ENCODE assay signal across 7 cellular contexts in the genomic region with DNA sequence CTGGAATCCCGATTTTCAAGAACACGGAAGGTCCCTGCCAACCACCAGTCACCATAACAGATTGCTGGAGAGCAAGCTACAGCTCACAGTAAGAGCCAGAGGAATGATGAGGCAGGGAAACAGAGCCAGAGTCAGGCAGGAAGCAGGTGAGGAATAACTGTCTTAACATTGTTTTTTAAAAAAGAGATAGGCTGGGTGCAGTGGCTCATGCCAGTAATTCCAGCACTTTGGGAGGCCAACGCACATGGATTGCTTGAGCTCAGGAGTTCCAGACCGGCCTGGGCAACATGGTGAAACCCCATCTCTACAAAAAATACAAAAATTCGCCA. TPM values are rescaled to one million over a fixed set of nuclear protein-coding genes. Genes with fewer than 3 reads are reported as not detected.
DNase-seq lines count a peak whose midpoint lies in the region; ATAC-seq and TF ChIP-seq lines count a peak whose summit lies in the region.
"Had no signal": no experiment of that assay in that cellular context is flagged by ENCODE, and none has a peak within 500 bp of the region (broad histone marks: within the 10 kb centered on the region; RNA-seq: fewer than 3 reads in every experiment).

No MANE protein-coding gene starts in this region.

- no peak for DNase-seq in left ventricle myocardium inferior
- DNase-seq in left ventricle myocardium superior: no peak
- no peak for DNase-seq in upper lobe of left lung
- DNase-seq in NOMO-1 treated with DMSO at 0.1 percent for 48 hours (lab: John Stamatoyannopoulos, UW; ENCODE audit: unreplicated experiment): no peak
- DNase-seq: NK-92 treated with Interleukin-12 subunit alpha and Interleukin-12 subunit beta, amount 100 ng/mL, for 24 hours had no signal

- no peaks in the 10 kb centered on the region for H3K27me3 ChIP-seq in left ventricle myocardium inferior (ENCODE audit: low read depth)
- no peaks in the 10 kb centered on the region for H3K27me3 ChIP-seq in gastroesophageal sphincter
- no peaks in the 10 kb centered on the region for H3K27me3 ChIP-seq in upper lobe of left lung

- no peaks in the 10 kb centered on the region for H3K9me3 ChIP-seq in left ventricle myocardium inferior (replicated peaks)
- H3K9me3 ChIP-seq in gastroesophageal sphincter: no peaks in the 10 kb centered on the region
- no peaks in the 10 kb centered on the region for H3K9me3 ChIP-seq in upper lobe of left lung

- intact Hi-C loops in left ventricle myocardium inferior (cut with micrococcal nuclease): no loop called here
- intact Hi-C loops in left ventricle myocardium superior (cut with micrococcal nuclease): no loop called here

- no peak overlapping the region for H3K4me3 ChIP-seq in left ventricle myocardium inferior
- H3K4me3 ChIP-seq in gastroesophageal sphincter: no peak overlapping the region
- H3K4me3 ChIP-seq in upper lobe of left lung: no peak overlapping the region

- peaks cover 41% of the 10 kb centered on the region for H3K36me3 ChIP-seq in left ventricle myocardium inferior
- peaks cover 0 to 62% of the 10 kb centered on the region in 2 donors for H3K36me3 ChIP-seq in gastroesophageal sphincter
- H3K36me3 ChIP-seq in upper lobe of left lung: peaks cover 3 to 46% (median 17%) of the 10 kb centered on the region in 4 donors

- TF ChIP-seq EP300 in gastroesophageal sphincter (IDR thresholded peaks at IDR 0.05) (no peak), upper lobe of left lung (IDR thresholded peaks at IDR 0.05) (no peak)

- H3K4me1 ChIP-seq in left ventricle myocardium inferior (peaks cover 99% of the 10 kb centered on the region), gastroesophageal sphincter (peaks cover 25 to 85% (median 63%) of the 10 kb centered on the region in 3 donors), upper lobe of left lung (peaks cover 87 to 99% (median 92%) of the 10 kb centered on the region in 4 donors)

- H3K27ac ChIP-seq in left ventricle myocardium inferior (replicated peaks) (peak overlapping the region; percentile 87), gastroesophageal sphincter (peak overlapping the region; percentile 47 to 93 (median 78)), upper lobe of left lung (peak overlapping the region; percentile 85 to 94 (median 88))

- TF ChIP-seq CTCF in left ventricle myocardium inferior (IDR thresholded peaks at IDR 0.05; ENCODE audit: borderline replicate concordance): no peak
- TF ChIP-seq CTCF in gastroesophageal sphincter (IDR thresholded peaks at IDR 0.05): no peak
- no peak for TF ChIP-seq CTCF in upper lobe of left lung (IDR thresholded peaks at IDR 0.05)

- ATAC-seq in left ventricle myocardium superior (no peak), gastroesophageal sphincter (peak; percentile 39), upper lobe of left lung (ENCODE audit: low FRiP score in 2 of 2) (no peak), HG02938 (IDR thresholded peaks at IDR 0.05; ENCODE audit: unreplicated experiment) (no peak)

- TF ChIP-seq POLR2A in gastroesophageal sphincter (IDR thresholded peaks at IDR 0.05) (no peak), upper lobe of left lung (IDR thresholded peaks at IDR 0.05) (no peak)

- 39% methylated on average over 5 of the region's 5 CpGs; no CpG with 5 or more reads in 1 of the 2 donors for WGBS in gastroesophageal sphincter (ENCODE audit: low coverage in 1 of 2), 2 donors
- 57 to 68% methylated on average over 5 of the region's 5 CpGs for WGBS in upper lobe of left lung, 2 donors

RNA-seq across cellular contexts. Expression of a gene that starts 13.5 kb away (rescaled TPM):
- 6.5 TPM for total RNA-seq in left ventricle myocardium inferior
- 7.6 TPM for total RNA-seq in left ventricle myocardium superior
- total RNA-seq in gastroesophageal sphincter: 10 to 100 TPM; 12.9 to 17.1 (median 16.2) TPM
- 10 to 100 TPM in 4 of 6 donors, 1 to 10 TPM in 2; 7.0 to 31.5 (median 22.1) TPM for total RNA-seq in upper lobe of left lung

RNA-seq across cellular contexts. Expression of a gene that starts 24.0 kb away (rescaled TPM):
- total RNA-seq in left ventricle myocardium inferior (5.8 TPM), left ventricle myocardium superior (6.2 TPM), gastroesophageal sphincter (10 to 100 TPM; 25.3 to 30.8 (median 26.0) TPM), upper lobe of left lung (10 to 100 TPM; 22.6 to 61.0 (median 36.2) TPM)

RNA-seq across cellular contexts. Expression of a gene that starts 36.1 kb away (rescaled TPM):
- total RNA-seq in left ventricle myocardium inferior (not detected), left ventricle myocardium superior (not detected), gastroesophageal sphincter (1 to 10 TPM in 2 of 4 donors, not detected in 2; 4.1 to 7.7 TPM), upper lobe of left lung (10 to 100 TPM in 1 of 6 donors, 1 to 10 TPM in 4, under 1 TPM in 1; 0.98 to 11.7 (median 5.1) TPM)

RNA-seq across cellular contexts. Expression of a gene that starts 53.9 kb away (rescaled TPM):
- total RNA-seq in left ventricle myocardium inferior (89.2 TPM), left ventricle myocardium superior (104 TPM), gastroesophageal sphincter (10 to 100 TPM; 46.1 to 80.8 (median 63.7) TPM), upper lobe of left lung (100 to 1,000 TPM in 4 of 6 donors, 10 to 100 TPM in 2; 89.1 to 204 (median 138) TPM)

RNA-seq across cellular contexts. Expression of a gene that starts 54.0 kb away (rescaled TPM):
- total RNA-seq in left ventricle myocardium inferior: 0.58 TPM
- total RNA-seq in left ventricle myocardium superior: 0.37 TPM
- total RNA-seq in gastroesophageal sphincter: 1 to 10 TPM in 3 of 4 donors, under 1 TPM in 1; 0.99 to 1.9 (median 1.5) TPM
- 10 to 100 TPM in 2 of 6 donors, 1 to 10 TPM in 4; 3.3 to 16.8 (median 7.9) TPM for total RNA-seq in upper lobe of left lung
